ENCODE assay signal across 24 cellular contexts in genomic region chr7:47198159-47198558, GRCh38.
"Had no signal": no experiment of that assay in that cellular context is flagged by ENCODE, and none has a peak within 500 bp of the region (broad histone marks: within the 10 kb centered on the region; RNA-seq: fewer than 3 reads in every experiment).

No MANE protein-coding gene starts in this region.

- DNase-seq: activated B cell treated with CpG ODN at 0.5 μM for 24 hours; activated CD4-positive, alpha-beta T cell treated with anti-CD3 and anti-CD28 coated beads for 48 hours; activated CD8-positive, alpha-beta memory T cell treated with anti-CD3 and anti-CD28 coated beads, Interleukin-2, amount 50 U/mL, for 48 hours; activated CD8-positive, alpha-beta T cell treated with anti-CD3 and anti-CD28 coated beads, Interleukin-2, amount 10 ng/mL, durations not matched to agents 7 days and 5 days; activated gamma-delta T cell; activated naive CD8-positive, alpha-beta T cell treated with anti-CD3 and anti-CD28 coated beads, Interleukin-2, amount 10 ng/mL, durations not matched to agents 7 days and 5 days; activated T-cell treated with anti-CD3 and anti-CD28 coated beads, Interleukin-2, amount 50 U/mL, for 72 hours; brain microvascular endothelial cell; effector memory CD4-positive, alpha-beta T cell; islet precursor cell; left lung; mesendoderm; nucleus accumbens; posterior cingulate gyrus; right cardiac atrium; stimulated activated CD4-positive, alpha-beta T cell treated with anti-CD3 and anti-CD28 coated beads, Interleukin-4, amount 100 ng/mL, for 4 hours; stimulated activated CD8-positive, alpha-beta memory T cell treated with anti-CD3 and anti-CD28 coated beads, Interleukin-4, amount 100 ng/mL, for 48 hours; stimulated activated naive CD8-positive, alpha-beta T cell treated with anti-CD3 and anti-CD28 coated beads, Interleukin-15, Interleukin-2, amounts not matched to agents 100 U/mL and 50 U/mL, for 24 hours; T-helper 2 cell; trophoblast cell had no signal

- H3K4me2 ChIP-seq: smooth muscle cell had no signal

- H3K27ac ChIP-seq: brain microvascular endothelial cell, left lung, suprapubic skin had no signal

- ATAC-seq: activated CD8-positive, alpha-beta T cell treated with anti-CD3 and anti-CD28 coated beads, Interleukin-2, amount 10 ng/mL, durations not matched to agents 7 days and 5 days; activated T-cell treated with anti-CD3 and anti-CD28 coated beads, Interleukin-2, amount 50 U/mL, for 72 hours; left lung; natural killer cell treated with Interleukin-12 subunit alpha and Interleukin-12 subunit beta and Interleukin-15 and Interleukin-18, amount 100 ng/mL, for 72 hours; stimulated activated naive CD8-positive, alpha-beta T cell treated with anti-CD3 and anti-CD28 coated beads, Interleukin-15, Interleukin-2, amounts not matched to agents 100 U/mL and 50 U/mL, for 24 hours had no signal

- H3K27me3 ChIP-seq: brain microvascular endothelial cell, left lung, suprapubic skin had no signal

- H3K4me1 Mint-ChIP-seq: activated B cell treated with CpG ODN at 0.5 μM for 24 hours; activated naive CD8-positive, alpha-beta T cell treated with anti-CD3 and anti-CD28 coated beads, Interleukin-2, amount 10 ng/mL, durations not matched to agents 7 days and 5 days had no signal

- H3K4me1 ChIP-seq: left lung had no signal

- H3K4me3 ChIP-seq: left lung, smooth muscle cell, suprapubic skin had no signal

- H3K36me3 ChIP-seq: brain microvascular endothelial cell, left lung, suprapubic skin had no signal

- H3K9me3 Mint-ChIP-seq: activated B cell treated with CpG ODN at 0.5 μM for 24 hours; activated naive CD8-positive, alpha-beta T cell treated with anti-CD3 and anti-CD28 coated beads, Interleukin-2, amount 10 ng/mL, durations not matched to agents 7 days and 5 days; activated T-cell treated with anti-CD3 and anti-CD28 coated beads, Interleukin-2, amount 50 U/mL, for 72 hours; dendritic cell treated with granulocyte-macrophage colony-stimulating factor and Interleukin-4, amounts not matched to agents 40 ng/mL and 50 ng/mL, for 4 days; natural killer cell treated with Interleukin-12 subunit alpha and Interleukin-12 subunit beta and Interleukin-15 and Interleukin-18, amount 100 ng/mL, for 72 hours had no signal

- H3K36me3 Mint-ChIP-seq: activated naive CD8-positive, alpha-beta T cell treated with anti-CD3 and anti-CD28 coated beads, Interleukin-2, amount 10 ng/mL, durations not matched to agents 7 days and 5 days; natural killer cell treated with Interleukin-12 subunit alpha and Interleukin-12 subunit beta and Interleukin-15 and Interleukin-18, amount 100 ng/mL, for 72 hours had no signal

- H3K4me3 Mint-ChIP-seq: activated B cell treated with CpG ODN at 0.5 μM for 24 hours; activated CD8-positive, alpha-beta T cell treated with anti-CD3 and anti-CD28 coated beads, Interleukin-2, amount 10 ng/mL, durations not matched to agents 7 days and 5 days; activated naive CD8-positive, alpha-beta T cell treated with anti-CD3 and anti-CD28 coated beads, Interleukin-2, amount 10 ng/mL, durations not matched to agents 7 days and 5 days; activated T-cell treated with anti-CD3 and anti-CD28 coated beads, Interleukin-2, amount 50 U/mL, for 72 hours; dendritic cell treated with granulocyte-macrophage colony-stimulating factor and Interleukin-4, amounts not matched to agents 40 ng/mL and 50 ng/mL, for 4 days; natural killer cell treated with Interleukin-12 subunit alpha and Interleukin-12 subunit beta and Interleukin-15 and Interleukin-18, amount 100 ng/mL, for 72 hours had no signal

- H3K9me3 ChIP-seq: left lung, suprapubic skin had no signal

- H3K27ac Mint-ChIP-seq: activated B cell treated with CpG ODN at 0.5 μM for 24 hours; activated CD8-positive, alpha-beta T cell treated with anti-CD3 and anti-CD28 coated beads, Interleukin-2, amount 10 ng/mL, durations not matched to agents 7 days and 5 days; activated naive CD8-positive, alpha-beta T cell treated with anti-CD3 and anti-CD28 coated beads, Interleukin-2, amount 10 ng/mL, durations not matched to agents 7 days and 5 days; activated T-cell treated with anti-CD3 and anti-CD28 coated beads, Interleukin-2, amount 50 U/mL, for 72 hours; dendritic cell treated with granulocyte-macrophage colony-stimulating factor and Interleukin-4, amounts not matched to agents 40 ng/mL and 50 ng/mL, for 4 days; natural killer cell treated with Interleukin-12 subunit alpha and Interleukin-12 subunit beta and Interleukin-15 and Interleukin-18, amount 100 ng/mL, for 72 hours had no signal
